1 cellular context compared by ENCODE assay signal in the genomic region with DNA sequence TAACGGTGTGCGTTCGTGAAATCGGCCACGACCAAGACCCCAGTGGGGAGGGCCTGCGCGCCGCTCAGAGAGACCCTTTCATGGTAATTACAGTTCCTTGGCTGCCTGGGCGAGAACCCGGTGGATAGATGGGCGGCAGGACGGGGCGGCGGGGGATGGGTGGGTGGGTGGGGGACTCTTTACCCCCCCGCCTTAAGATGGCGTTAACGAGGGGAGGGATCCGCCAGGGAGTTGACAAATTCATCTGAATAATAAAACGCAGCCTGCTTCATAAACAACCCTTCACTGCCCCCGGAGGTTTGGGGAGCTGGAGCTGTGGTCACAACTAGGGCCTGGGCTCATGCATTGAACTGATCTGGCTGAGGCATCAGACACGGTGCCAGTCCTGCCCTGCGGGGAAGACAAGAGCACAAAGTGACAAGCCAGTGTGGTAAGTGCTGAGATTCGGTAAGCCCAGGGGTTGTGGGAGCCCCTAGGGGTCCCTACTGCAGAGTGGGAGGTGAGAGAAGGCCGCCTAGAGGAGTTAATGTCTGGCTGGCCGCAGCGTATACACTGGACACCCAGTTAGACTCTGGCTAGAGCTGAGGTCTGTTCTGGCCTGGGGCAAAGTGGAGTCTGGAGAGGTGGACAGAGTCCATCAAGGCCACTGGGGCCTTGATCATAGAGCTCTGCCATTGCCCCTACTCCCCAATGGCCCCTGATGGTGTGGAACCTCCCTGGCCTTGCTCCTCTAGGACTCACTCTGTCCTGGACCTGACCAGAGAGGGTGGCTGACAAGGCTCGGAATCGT.
TF ChIP-seq lines count a peak whose summit lies in the region.

No MANE protein-coding gene starts in this region.

TF ChIP-seq in GM23338, 12 proteins besides CTCF, POLR2A, EP300 and RAD21 (continued from another document):
- TF ChIP-seq, protein P1, sequence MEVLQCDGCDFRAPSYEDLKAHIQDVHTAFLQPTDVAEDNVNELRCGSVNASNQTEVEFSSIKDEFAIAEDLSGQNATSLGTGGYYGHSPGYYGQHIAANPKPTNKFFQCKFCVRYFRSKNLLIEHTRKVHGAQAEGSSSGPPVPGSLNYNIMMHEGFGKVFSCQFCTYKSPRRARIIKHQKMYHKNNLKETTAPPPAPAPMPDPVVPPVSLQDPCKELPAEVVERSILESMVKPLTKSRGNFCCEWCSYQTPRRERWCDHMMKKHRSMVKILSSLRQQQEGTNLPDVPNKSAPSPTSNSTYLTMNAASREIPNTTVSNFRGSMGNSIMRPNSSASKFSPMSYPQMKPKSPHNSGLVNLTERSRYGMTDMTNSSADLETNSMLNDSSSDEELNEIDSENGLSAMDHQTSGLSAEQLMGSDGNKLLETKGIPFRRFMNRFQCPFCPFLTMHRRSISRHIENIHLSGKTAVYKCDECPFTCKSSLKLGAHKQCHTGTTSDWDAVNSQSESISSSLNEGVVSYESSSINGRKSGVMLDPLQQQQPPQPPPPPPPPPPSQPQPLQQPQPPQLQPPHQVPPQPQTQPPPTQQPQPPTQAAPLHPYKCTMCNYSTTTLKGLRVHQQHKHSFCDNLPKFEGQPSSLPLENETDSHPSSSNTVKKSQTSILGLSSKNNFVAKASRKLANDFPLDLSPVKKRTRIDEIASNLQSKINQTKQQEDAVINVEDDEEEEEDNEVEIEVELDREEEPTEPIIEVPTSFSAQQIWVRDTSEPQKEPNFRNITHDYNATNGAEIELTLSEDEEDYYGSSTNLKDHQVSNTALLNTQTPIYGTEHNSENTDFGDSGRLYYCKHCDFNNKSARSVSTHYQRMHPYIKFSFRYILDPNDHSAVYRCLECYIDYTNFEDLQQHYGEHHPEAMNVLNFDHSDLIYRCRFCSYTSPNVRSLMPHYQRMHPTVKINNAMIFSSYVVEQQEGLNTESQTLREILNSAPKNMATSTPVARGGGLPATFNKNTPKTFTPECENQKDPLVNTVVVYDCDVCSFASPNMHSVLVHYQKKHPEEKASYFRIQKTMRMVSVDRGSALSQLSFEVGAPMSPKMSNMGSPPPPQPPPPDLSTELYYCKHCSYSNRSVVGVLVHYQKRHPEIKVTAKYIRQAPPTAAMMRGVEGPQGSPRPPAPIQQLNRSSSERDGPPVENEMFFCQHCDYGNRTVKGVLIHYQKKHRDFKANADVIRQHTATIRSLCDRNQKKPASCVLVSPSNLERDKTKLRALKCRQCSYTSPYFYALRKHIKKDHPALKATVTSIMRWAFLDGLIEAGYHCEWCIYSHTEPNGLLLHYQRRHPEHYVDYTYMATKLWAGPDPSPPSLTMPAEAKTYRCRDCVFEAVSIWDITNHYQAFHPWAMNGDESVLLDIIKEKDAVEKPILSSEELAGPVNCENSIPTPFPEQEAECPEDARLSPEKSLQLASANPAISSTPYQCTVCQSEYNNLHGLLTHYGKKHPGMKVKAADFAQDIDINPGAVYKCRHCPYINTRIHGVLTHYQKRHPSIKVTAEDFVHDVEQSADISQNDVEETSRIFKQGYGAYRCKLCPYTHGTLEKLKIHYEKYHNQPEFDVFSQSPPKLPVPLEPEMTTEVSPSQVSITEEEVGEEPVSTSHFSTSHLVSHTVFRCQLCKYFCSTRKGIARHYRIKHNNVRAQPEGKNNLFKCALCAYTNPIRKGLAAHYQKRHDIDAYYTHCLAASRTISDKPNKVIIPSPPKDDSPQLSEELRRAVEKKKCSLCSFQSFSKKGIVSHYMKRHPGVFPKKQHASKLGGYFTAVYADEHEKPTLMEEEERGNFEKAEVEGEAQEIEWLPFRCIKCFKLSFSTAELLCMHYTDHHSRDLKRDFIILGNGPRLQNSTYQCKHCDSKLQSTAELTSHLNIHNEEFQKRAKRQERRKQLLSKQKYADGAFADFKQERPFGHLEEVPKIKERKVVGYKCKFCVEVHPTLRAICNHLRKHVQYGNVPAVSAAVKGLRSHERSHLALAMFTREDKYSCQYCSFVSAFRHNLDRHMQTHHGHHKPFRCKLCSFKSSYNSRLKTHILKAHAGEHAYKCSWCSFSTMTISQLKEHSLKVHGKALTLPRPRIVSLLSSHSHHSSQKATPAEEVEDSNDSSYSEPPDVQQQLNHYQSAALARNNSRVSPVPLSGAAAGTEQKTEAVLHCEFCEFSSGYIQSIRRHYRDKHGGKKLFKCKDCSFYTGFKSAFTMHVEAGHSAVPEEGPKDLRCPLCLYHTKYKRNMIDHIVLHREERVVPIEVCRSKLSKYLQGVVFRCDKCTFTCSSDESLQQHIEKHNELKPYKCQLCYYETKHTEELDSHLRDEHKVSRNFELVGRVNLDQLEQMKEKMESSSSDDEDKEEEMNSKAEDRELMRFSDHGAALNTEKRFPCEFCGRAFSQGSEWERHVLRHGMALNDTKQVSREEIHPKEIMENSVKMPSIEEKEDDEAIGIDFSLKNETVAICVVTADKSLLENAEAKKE (CRISPR knock-in tag; IDR thresholded peaks at IDR 0.05), result no peak
- TF ChIP-seq NANOG (IDR thresholded peaks at IDR 0.05; ENCODE audit: borderline replicate concordance), result no peak
- TF ChIP-seq ZNF331 (CRISPR knock-in tag; IDR thresholded peaks at IDR 0.05; ENCODE audit: low read depth), result no peak
- TF ChIP-seq EZH2phosphoT487 (IDR thresholded peaks at IDR 0.05; ENCODE audit: unreplicated experiment), result no peak
- no peak for TF ChIP-seq JUNB (IDR thresholded peaks at IDR 0.05; ENCODE audit: unreplicated experiment)
- TF ChIP-seq POLR2AphosphoS5 (IDR thresholded peaks at IDR 0.05; ENCODE audit: low read depth), result no peak
- TF ChIP-seq ZNF114 (CRISPR knock-in tag; IDR thresholded peaks at IDR 0.05), result no peak
- TF ChIP-seq, protein P2, sequence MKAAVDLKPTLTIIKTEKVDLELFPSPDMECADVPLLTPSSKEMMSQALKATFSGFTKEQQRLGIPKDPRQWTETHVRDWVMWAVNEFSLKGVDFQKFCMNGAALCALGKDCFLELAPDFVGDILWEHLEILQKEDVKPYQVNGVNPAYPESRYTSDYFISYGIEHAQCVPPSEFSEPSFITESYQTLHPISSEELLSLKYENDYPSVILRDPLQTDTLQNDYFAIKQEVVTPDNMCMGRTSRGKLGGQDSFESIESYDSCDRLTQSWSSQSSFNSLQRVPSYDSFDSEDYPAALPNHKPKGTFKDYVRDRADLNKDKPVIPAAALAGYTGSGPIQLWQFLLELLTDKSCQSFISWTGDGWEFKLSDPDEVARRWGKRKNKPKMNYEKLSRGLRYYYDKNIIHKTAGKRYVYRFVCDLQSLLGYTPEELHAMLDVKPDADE (IDR thresholded peaks at IDR 0.05), result no peak
- TF ChIP-seq CREB1 (CRISPR knock-in tag; IDR thresholded peaks at IDR 0.05; ENCODE audit: low read depth), result no peak
